1 cellular context compared by ENCODE assay signal in the genomic region with DNA sequence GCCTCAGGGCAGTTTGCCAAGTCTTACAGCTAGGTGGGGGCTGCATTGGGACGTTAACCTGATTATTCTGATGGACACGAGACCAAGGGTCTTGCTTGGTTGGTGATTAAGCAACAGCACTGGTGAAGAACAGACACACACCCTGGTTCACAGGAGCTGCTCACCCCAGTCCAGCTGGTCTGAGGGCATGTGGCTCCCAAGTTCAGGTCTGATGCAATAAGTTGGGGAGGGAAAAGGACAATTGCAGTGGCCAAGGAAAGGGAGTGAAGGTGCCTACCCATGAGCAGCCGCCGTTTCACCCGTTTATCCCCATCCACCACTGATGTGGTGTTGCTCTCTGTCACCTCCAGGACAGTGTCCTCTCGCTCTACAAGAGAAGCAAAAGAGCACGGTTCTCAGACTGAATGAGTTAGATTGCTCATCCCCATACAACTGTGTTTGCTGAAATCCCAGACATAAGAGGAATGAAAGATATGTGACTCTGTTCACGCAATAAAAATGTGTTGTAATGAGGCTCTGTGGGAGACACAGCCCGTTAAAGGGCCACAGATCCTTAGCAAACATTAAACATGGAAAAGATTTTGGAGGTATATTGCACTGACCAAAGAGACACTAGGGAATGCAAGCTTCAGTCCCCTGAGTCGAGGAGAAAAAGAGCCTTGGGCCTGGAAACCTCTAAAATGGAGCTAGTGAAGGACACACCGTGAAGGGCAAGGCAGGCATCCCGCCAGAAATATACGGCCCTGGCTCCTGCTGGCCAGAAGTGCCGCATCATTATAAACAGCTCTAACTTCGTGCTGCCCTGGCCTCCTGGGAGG.
TF ChIP-seq lines count a peak whose summit lies in the region.

No MANE protein-coding gene starts in this region.

TF ChIP-seq in GM23338, 12 proteins besides CTCF, POLR2A, EP300 and RAD21 (continued from another document):
- TF ChIP-seq, protein P1, sequence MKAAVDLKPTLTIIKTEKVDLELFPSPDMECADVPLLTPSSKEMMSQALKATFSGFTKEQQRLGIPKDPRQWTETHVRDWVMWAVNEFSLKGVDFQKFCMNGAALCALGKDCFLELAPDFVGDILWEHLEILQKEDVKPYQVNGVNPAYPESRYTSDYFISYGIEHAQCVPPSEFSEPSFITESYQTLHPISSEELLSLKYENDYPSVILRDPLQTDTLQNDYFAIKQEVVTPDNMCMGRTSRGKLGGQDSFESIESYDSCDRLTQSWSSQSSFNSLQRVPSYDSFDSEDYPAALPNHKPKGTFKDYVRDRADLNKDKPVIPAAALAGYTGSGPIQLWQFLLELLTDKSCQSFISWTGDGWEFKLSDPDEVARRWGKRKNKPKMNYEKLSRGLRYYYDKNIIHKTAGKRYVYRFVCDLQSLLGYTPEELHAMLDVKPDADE (IDR thresholded peaks at IDR 0.05): no peak
- TF ChIP-seq STAT1 (IDR thresholded peaks at IDR 0.05; ENCODE audit: unreplicated experiment): no peak
TF ChIP-seq in GM23338: peak in this region for 0.
